ENCODE assay signal across 8 cellular contexts in the genomic region with DNA sequence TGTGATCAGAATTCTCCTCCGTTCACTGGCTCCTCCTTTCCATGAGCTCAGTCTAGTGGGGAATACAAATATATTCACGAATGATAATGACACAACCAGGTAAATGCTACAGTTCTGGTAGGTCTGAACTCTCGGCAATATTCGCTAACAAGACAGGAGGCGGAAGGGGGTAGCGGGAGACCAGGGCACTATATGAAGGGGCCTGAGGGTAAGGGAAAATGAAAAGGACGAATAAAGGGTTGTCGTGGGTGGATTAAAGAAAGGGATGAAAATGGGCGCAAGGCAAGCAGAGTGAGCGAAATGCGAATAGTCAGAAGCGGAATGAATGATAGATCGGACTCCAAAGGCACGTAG. TPM values are rescaled to one million over a fixed set of nuclear protein-coding genes. Genes with fewer than 3 reads are reported as not detected.
DNase-seq lines count a peak whose midpoint lies in the region; ATAC-seq and TF ChIP-seq lines count a peak whose summit lies in the region.

No MANE protein-coding gene starts in this region.

- peak overlapping the region; percentile 93 for H3K27ac Mint-ChIP-seq in type B pancreatic cell

- peaks cover 0 to 6% (median 2%) of the 10 kb centered on the region in 4 donors for H3K4me1 ChIP-seq in right lobe of liver

- DNase-seq in Right ventricle myocardium inferior (ENCODE audit: missing footprints) (no peak), cardiac septum (ENCODE audit: low spot score) (no peak), HT-29 (ENCODE audit: low spot score) (peak; percentile 22), brain microvascular endothelial cell (peak; percentile 0), right lobe of liver (no peak), type B pancreatic cell (ENCODE audit: extremely low spot score, unreplicated experiment) (no peak), Ammon's horn (ENCODE audit: low spot score) (no peak), T1000 (lab: John Stamatoyannopoulos, UW) (no peak)

- intact Hi-C loops in Right ventricle myocardium inferior (cut with DNase I): no loop called here
- intact Hi-C loops in cardiac septum (cut with DNase I): no loop called here
- intact Hi-C loops in right lobe of liver (cut with DNase I): no loop called here

- H3K9me3 Mint-ChIP-seq in type B pancreatic cell: no peaks in the 10 kb centered on the region

- H3K27me3 ChIP-seq in brain microvascular endothelial cell (replicated peaks): no peaks in the 10 kb centered on the region
- H3K27me3 ChIP-seq in right lobe of liver: no peaks in the 10 kb centered on the region

- TF ChIP-seq POLR2A in right lobe of liver (IDR thresholded peaks at IDR 0.05): no peak

- H3K4me1 Mint-ChIP-seq in type B pancreatic cell (ENCODE audit: unreplicated experiment): peaks cover 9% of the 10 kb centered on the region

- no peak for TF ChIP-seq CTCF in brain microvascular endothelial cell (IDR thresholded peaks at IDR 0.05; ENCODE audit: low read depth, low read length, missing control alignments)
- TF ChIP-seq CTCF in right lobe of liver (IDR thresholded peaks at IDR 0.05): no peak
- no peak for TF ChIP-seq CTCF in type B pancreatic cell (conservative IDR thresholded peaks at IDR 0.05)

- no peaks in the 10 kb centered on the region for H3K27me3 Mint-ChIP-seq in type B pancreatic cell

- H3K4me3 Mint-ChIP-seq in type B pancreatic cell: peak overlapping the region; percentile 92

- peaks cover 4% of the 10 kb centered on the region for H3K36me3 Mint-ChIP-seq in type B pancreatic cell

- H3K36me3 ChIP-seq in brain microvascular endothelial cell (replicated peaks) (no peaks in the 10 kb centered on the region), right lobe of liver (no peaks in the 10 kb centered on the region)

- peak overlapping the region; percentile 58 for H3K27ac ChIP-seq in brain microvascular endothelial cell
- peak overlapping the region; percentile 52 to 78 (median 74) for H3K27ac ChIP-seq in right lobe of liver

- no peaks in the 10 kb centered on the region for H3K9me3 ChIP-seq in right lobe of liver

- in situ Hi-C loops in brain microvascular endothelial cell (cut with HindIII; ENCODE audit: low pct_ligation_motif_present, low sequenced_read_pairs): no loop called here

- 19% methylated on average over 14 of the region's 14 CpGs for WGBS in right lobe of liver (ENCODE audit: insufficient coverage, low coverage, low lambda C conversion rate, missing lambda C conversion rate)

- ATAC-seq in Right ventricle myocardium inferior: peak; percentile 15
- ATAC-seq in right lobe of liver: peak; percentile 7 to 42 (median 18)

- H3K4me3 ChIP-seq in brain microvascular endothelial cell (ENCODE audit: low read depth, low read length): peak overlapping the region; percentile 72
- peak overlapping the region; percentile 41 to 72 (median 67) for H3K4me3 ChIP-seq in right lobe of liver

RNA-seq across cellular contexts. Expression of gene NKAP, which starts 0.7 kb away (rescaled TPM):
- total RNA-seq in Right ventricle myocardium inferior (4.7 TPM), cardiac septum (4.8 TPM), right lobe of liver (1 to 10 TPM; 3.3 to 4.4 (median 3.6) TPM), type B pancreatic cell (ENCODE audit: low replicate concordance) (7.0 and 9.1 TPM in 2 replicates)
- total RNA-seq in HT-29 (2014; rRNA removed; shearing (Covaris generic)): 2.4 and 2.9 TPM in 2 replicates

RNA-seq across cellular contexts. Expression of gene AKAP14, which starts 47.1 kb away (rescaled TPM):
- total RNA-seq in Right ventricle myocardium inferior (not detected), cardiac septum (not detected), right lobe of liver (not detected), type B pancreatic cell (ENCODE audit: low replicate concordance) (0.92 TPM in 1 of 2 replicates, not detected in the other)
- total RNA-seq in HT-29 (2014; rRNA removed; shearing (Covaris generic)): not detected in 2 replicates

Comparison
In these comparisons a context has a peak if more than half of its experiments do, and no peak if none do; other contexts are left out.
1. DNase-seq: peak in HT-29 (single experiment) and brain microvascular endothelial cell (single experiment); none in Right ventricle myocardium inferior (single experiment), cardiac septum (single experiment), right lobe of liver (0 of 3), type B pancreatic cell (single experiment), Ammon's horn (single experiment) and T1000 (single experiment).